In the genomic region with DNA sequence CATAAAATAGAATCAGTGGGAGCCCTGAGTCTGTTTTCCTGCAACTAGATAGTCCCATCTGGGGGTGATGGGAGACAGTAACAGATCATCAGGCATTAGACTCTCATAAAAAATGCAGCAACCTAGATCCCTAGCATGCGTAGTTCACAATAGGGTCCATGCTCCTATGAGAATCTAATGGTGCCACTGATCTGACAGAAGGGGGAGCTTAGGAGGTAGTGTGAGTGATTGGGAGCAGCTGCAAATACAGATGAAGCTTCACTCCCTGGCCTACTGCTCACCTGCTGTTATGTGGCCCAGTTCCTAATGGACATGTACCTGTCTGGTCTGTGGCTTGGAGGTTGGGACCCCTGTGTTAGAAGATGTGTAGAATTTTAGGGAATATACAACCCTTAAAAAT, we compare ENCODE assay signal across 10 cellular contexts.
DNase-seq lines count a peak whose midpoint lies in the region; ATAC-seq, FAIRE-seq and TF ChIP-seq lines count a peak whose summit lies in the region.
"Had no signal": no experiment of that assay in that cellular context is flagged by ENCODE, and none has a peak within 500 bp of the region (broad histone marks: within the 10 kb centered on the region; RNA-seq: fewer than 3 reads in every experiment).

No MANE protein-coding gene starts in this region.

- no peak for ATAC-seq in HCT116

- H3K4me2 ChIP-seq in HCT116 (ENCODE audit: low read length) (no peak overlapping the region), keratinocyte (ENCODE audit: control insufficient read depth, extremely low read depth, insufficient read depth, low read depth, low read length) (no peak overlapping the region)

- H3K4me3 ChIP-seq in HCT116 (replicated peaks in 1 of 2; ENCODE audit: low read depth in 1 of 2, low read length in 2 of 2) (no peak overlapping the region), keratinocyte (ENCODE audit: control insufficient read depth in 2 of 3, extremely low read depth in 1 of 3, insufficient read depth in 2 of 3, low read depth in 1 of 3, low read length in 3 of 3) (no peak overlapping the region), dorsolateral prefrontal cortex (no peak overlapping the region)
- H3K4me3 ChIP-seq: GM23248 had no signal

- H4K20me1 ChIP-seq in HCT116 (ENCODE audit: insufficient read depth): no peaks in the 10 kb centered on the region
- no peaks in the 10 kb centered on the region for H4K20me1 ChIP-seq in keratinocyte (ENCODE audit: control insufficient read depth, extremely low read depth, insufficient read depth, low read length)

- H3K4me1 ChIP-seq in HCT116 (ENCODE audit: control insufficient read depth in 1 of 2, insufficient read depth in 2 of 2, low read length in 2 of 2) (no peaks in the 10 kb centered on the region), keratinocyte (ENCODE audit: control insufficient read depth, extremely low read depth, insufficient read depth, low read length) (no peaks in the 10 kb centered on the region)

- H3K27me3 ChIP-seq in HCT116 (ENCODE audit: insufficient read depth, low read length): no peaks in the 10 kb centered on the region
- no peaks in the 10 kb centered on the region for H3K27me3 ChIP-seq in keratinocyte (ENCODE audit: control insufficient read depth, extremely low read depth, insufficient read depth, low read length)
- no peaks in the 10 kb centered on the region for H3K27me3 ChIP-seq in dorsolateral prefrontal cortex

- H3K27ac ChIP-seq in HCT116 (ENCODE audit: low read depth, low read length): no peak overlapping the region
- H3K27ac ChIP-seq in keratinocyte (ENCODE audit: control insufficient read depth, insufficient read depth, low read length): no peak overlapping the region
- H3K27ac ChIP-seq in dorsolateral prefrontal cortex: no peak overlapping the region
- H3K27ac ChIP-seq: GM23248 had no signal

- intact Hi-C loops in HCT116 (cut with micrococcal nuclease): no loop called here
- intact Hi-C loops in dorsolateral prefrontal cortex (cut with DNase I): no loop called here

- H3K79me2 ChIP-seq in HCT116 (ENCODE audit: insufficient read depth, low read length): no peaks in the 10 kb centered on the region
- H3K79me2 ChIP-seq in keratinocyte (ENCODE audit: control insufficient read depth, insufficient read depth, low read length): no peaks in the 10 kb centered on the region

- dilution Hi-C loops in keratinocyte (cut with MboI; ENCODE audit: extremely low pct_ligation_motif_present, low sequenced_read_pairs): no loop called here

- H3K9me3 ChIP-seq in HCT116 (ENCODE audit: control insufficient read depth in 1 of 2, insufficient read depth in 1 of 2, low read depth in 1 of 2, low read length in 2 of 2): no peaks in the 10 kb centered on the region; a peak in 1 of 4 replicates
- H3K9me3 ChIP-seq in keratinocyte (ENCODE audit: control insufficient read depth, low read depth, low read length): no peaks in the 10 kb centered on the region

- DNase-seq in DMS53 treated with DMSO at 0.1 percent for 48 hours (lab: John Stamatoyannopoulos, UW; ENCODE audit: unreplicated experiment) (peak; percentile 30), HCT116 (ENCODE audit: low read depth, low spot score) (no peak), SK-N-DZ (ENCODE audit: low spot score) (peak; percentile 15), keratinocyte (ENCODE audit: low read depth, low spot score) (no peak), activated T-cell treated with anti-CD3 and anti-CD28 coated beads for 4 hours (no peak), dorsolateral prefrontal cortex (no peak)
- no peak for DNase-seq in activated CD4-positive, CD25-positive, alpha-beta regulatory T cell treated with anti-CD3 and anti-CD28 coated beads, Interleukin-2, amount 50 U/mL, for 72 hours
- DNase-seq: activated CD4-positive, alpha-beta T cell treated with anti-CD3 and anti-CD28 coated beads for 4 hours; cerebellar nuclear complex; GM23248 had no signal

- TF ChIP-seq POLR2A in HCT116 (IDR thresholded peaks at IDR 0.05; ENCODE audit: borderline replicate concordance, extremely low read depth, insufficient read depth, insufficient read length): no peak

- H2AFZ ChIP-seq in HCT116 (ENCODE audit: low read depth, low read length, poor library complexity, severe bottlenecking) (no peak overlapping the region), keratinocyte (ENCODE audit: control insufficient read depth, low read length) (no peak overlapping the region)
- H2AFZ ChIP-seq: GM23248 had no signal

- no peak for TF ChIP-seq CTCF in HCT116 (IDR thresholded peaks at IDR 0.05 in 2 of 3, conservative IDR thresholded peaks at IDR 0.05 in 1 of 3; ENCODE audit: borderline replicate concordance in 1 of 3, insufficient read depth in 1 of 3, low read depth in 2 of 3, low read length in 2 of 3)
- peak in 2 of 3 experiments; percentile 44 to 55 for TF ChIP-seq CTCF in keratinocyte (optimal IDR thresholded peaks at IDR 0.05 in 1 of 3, IDR thresholded peaks at IDR 0.05 in 1 of 3, conservative IDR thresholded peaks at IDR 0.05 in 1 of 3; ENCODE audit: extremely low read depth in 1 of 3, insufficient read depth in 2 of 3, low read length in 3 of 3)
- TF ChIP-seq CTCF in dorsolateral prefrontal cortex (IDR thresholded peaks at IDR 0.05 in 54 of 56, conservative IDR thresholded peaks at IDR 0.05 in 2 of 56; ENCODE audit: low read depth in 1 of 56, partially characterized antibody in 56 of 56): peak in 13 of 56 donors; percentile 12 to 56 (median 30)

- no peaks in the 10 kb centered on the region for H3K9me2 ChIP-seq in HCT116 (ENCODE audit: insufficient read depth)

- no peaks in the 10 kb centered on the region for H3K9me1 ChIP-seq in keratinocyte (ENCODE audit: control insufficient read depth, extremely low read depth, insufficient read depth, low read length)

- no peak overlapping the region for H3K9ac ChIP-seq in HCT116 (ENCODE audit: low read length)
- H3K9ac ChIP-seq in keratinocyte (ENCODE audit: control insufficient read depth, extremely low read depth, insufficient read depth, low read length): no peak overlapping the region
- H3K9ac ChIP-seq: GM23248 had no signal

- POLR2A ChIA-PET in HCT116 (lab: Charles Lee): no interaction called here

- RAD21 ChIA-PET in HCT116 (lab: Charles Lee; ENCODE audit: low non-redundant PET in 1 of 2, low total read pairs in 2 of 2, uncharacterized antibody in 2 of 2, unreplicated experiment in 2 of 2): no interaction called here

- no TSS peak for BruUV-seq in HCT116 (replicated peaks; lab: Mats Ljungman, UMichigan)

- FAIRE-seq in keratinocyte (lab: Jason Lieb, UNC): no peak

- CTCF ChIA-PET in HCT116 (lab: Charles Lee): no interaction called here

- H3K36me3 ChIP-seq in HCT116 (ENCODE audit: control insufficient read depth in 1 of 2, insufficient read depth in 2 of 2, low read length in 2 of 2) (no peaks in the 10 kb centered on the region), keratinocyte (ENCODE audit: control insufficient read depth in 2 of 2, extremely low read depth in 1 of 2, insufficient read depth in 2 of 2, low read length in 2 of 2) (no peaks in the 10 kb centered on the region)

- peak; percentile 21; the same call in 1 of the 2 replicates for TF ChIP-seq RAD21 in HCT116 (IDR thresholded peaks at IDR 0.05; ENCODE audit: low read depth)

TF ChIP-seq in HCT116, 20 proteins besides CTCF, POLR2A, EP300 and RAD21 (continues in another document):
- TF ChIP-seq, protein P1, sequence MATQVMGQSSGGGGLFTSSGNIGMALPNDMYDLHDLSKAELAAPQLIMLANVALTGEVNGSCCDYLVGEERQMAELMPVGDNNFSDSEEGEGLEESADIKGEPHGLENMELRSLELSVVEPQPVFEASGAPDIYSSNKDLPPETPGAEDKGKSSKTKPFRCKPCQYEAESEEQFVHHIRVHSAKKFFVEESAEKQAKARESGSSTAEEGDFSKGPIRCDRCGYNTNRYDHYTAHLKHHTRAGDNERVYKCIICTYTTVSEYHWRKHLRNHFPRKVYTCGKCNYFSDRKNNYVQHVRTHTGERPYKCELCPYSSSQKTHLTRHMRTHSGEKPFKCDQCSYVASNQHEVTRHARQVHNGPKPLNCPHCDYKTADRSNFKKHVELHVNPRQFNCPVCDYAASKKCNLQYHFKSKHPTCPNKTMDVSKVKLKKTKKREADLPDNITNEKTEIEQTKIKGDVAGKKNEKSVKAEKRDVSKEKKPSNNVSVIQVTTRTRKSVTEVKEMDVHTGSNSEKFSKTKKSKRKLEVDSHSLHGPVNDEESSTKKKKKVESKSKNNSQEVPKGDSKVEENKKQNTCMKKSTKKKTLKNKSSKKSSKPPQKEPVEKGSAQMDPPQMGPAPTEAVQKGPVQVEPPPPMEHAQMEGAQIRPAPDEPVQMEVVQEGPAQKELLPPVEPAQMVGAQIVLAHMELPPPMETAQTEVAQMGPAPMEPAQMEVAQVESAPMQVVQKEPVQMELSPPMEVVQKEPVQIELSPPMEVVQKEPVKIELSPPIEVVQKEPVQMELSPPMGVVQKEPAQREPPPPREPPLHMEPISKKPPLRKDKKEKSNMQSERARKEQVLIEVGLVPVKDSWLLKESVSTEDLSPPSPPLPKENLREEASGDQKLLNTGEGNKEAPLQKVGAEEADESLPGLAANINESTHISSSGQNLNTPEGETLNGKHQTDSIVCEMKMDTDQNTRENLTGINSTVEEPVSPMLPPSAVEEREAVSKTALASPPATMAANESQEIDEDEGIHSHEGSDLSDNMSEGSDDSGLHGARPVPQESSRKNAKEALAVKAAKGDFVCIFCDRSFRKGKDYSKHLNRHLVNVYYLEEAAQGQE (IDR thresholded peaks at IDR 0.05; ENCODE audit: low read depth): no peak
- no peak for TF ChIP-seq POLR2AphosphoS5 (IDR thresholded peaks at IDR 0.05; ENCODE audit: low read depth, low read length)
- TF ChIP-seq SP1 (IDR thresholded peaks at IDR 0.05; ENCODE audit: low read depth): no peak
- TF ChIP-seq CBX3 (IDR thresholded peaks at IDR 0.05; ENCODE audit: low read depth): no peak
- TF ChIP-seq, protein P2, sequence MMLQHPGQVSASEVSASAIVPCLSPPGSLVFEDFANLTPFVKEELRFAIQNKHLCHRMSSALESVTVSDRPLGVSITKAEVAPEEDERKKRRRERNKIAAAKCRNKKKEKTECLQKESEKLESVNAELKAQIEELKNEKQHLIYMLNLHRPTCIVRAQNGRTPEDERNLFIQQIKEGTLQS (IDR thresholded peaks at IDR 0.05): no peak
- no peak for TF ChIP-seq JUND (IDR thresholded peaks at IDR 0.05)
- no peak for TF ChIP-seq CEBPB (IDR thresholded peaks at IDR 0.05; ENCODE audit: low read depth)
- TF ChIP-seq ZFX (IDR thresholded peaks at IDR 0.05): no peak
- TF ChIP-seq EGR1 (IDR thresholded peaks at IDR 0.05; ENCODE audit: low read depth): no peak
- TF ChIP-seq EZH2phosphoT487 (IDR thresholded peaks at IDR 0.05; ENCODE audit: borderline replicate concordance): no peak
- TF ChIP-seq SRF (IDR thresholded peaks at IDR 0.05; ENCODE audit: low read depth): no peak
- TF ChIP-seq YY1 (IDR thresholded peaks at IDR 0.05; ENCODE audit: extremely low read depth, insufficient replicate concordance, low read depth, low read length): no peak
- TF ChIP-seq, protein P3, sequence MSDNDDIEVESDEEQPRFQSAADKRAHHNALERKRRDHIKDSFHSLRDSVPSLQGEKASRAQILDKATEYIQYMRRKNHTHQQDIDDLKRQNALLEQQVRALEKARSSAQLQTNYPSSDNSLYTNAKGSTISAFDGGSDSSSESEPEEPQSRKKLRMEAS (IDR thresholded peaks at IDR 0.05): no peak
- TF ChIP-seq EZH2 (IDR thresholded peaks at IDR 0.05): no peak
- TF ChIP-seq ZNF274 (IDR thresholded peaks at IDR 0.05; ENCODE audit: low read depth, low read length): no peak

Comparison
In these comparisons a context has a peak if more than half of its experiments do, and no peak if none do; other contexts are left out.
1. DNase-seq: peak in DMS53 treated with DMSO at 0.1 percent for 48 hours (single experiment) and SK-N-DZ (single experiment); none in HCT116 (single experiment), keratinocyte (single experiment), activated T-cell treated with anti-CD3 and anti-CD28 coated beads for 4 hours (single experiment), dorsolateral prefrontal cortex (0 of 10) and activated CD4-positive, CD25-positive, alpha-beta regulatory T cell treated with anti-CD3 and anti-CD28 coated beads, Interleukin-2, amount 50 U/mL, for 72 hours (single experiment).
2. CTCF ChIP-seq: peak in keratinocyte (2 of 3); none in HCT116 (0 of 3).